In the genomic region with DNA sequence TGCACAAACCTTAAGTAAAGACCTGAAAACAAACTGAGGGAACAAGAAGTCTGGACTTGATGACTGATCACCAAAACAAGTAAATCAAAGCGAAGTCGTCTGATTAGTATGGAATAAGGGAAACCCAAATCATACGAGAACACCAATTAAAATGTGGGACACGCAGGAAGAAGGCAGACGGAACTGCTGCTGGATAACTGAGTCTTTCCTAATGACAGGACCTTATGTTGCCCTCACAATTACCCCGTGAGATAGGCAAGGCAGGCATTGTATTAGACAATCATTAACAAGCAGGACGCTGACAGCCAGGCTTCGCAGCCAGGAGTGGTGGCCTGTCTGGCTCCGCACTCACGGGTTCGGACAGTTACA, we compare ENCODE assay signal across 1 cellular context.
A peak's percentile ranks its signal among the peaks of the same experiment; 100 is the strongest.
TF ChIP-seq lines count a peak whose summit lies in the region.

No MANE protein-coding gene starts in this region.

TF ChIP-seq in HepG2, 621 proteins besides CTCF, POLR2A, EP300 and RAD21 (continued from another document and continues in another):
- TF ChIP-seq, protein P1, sequence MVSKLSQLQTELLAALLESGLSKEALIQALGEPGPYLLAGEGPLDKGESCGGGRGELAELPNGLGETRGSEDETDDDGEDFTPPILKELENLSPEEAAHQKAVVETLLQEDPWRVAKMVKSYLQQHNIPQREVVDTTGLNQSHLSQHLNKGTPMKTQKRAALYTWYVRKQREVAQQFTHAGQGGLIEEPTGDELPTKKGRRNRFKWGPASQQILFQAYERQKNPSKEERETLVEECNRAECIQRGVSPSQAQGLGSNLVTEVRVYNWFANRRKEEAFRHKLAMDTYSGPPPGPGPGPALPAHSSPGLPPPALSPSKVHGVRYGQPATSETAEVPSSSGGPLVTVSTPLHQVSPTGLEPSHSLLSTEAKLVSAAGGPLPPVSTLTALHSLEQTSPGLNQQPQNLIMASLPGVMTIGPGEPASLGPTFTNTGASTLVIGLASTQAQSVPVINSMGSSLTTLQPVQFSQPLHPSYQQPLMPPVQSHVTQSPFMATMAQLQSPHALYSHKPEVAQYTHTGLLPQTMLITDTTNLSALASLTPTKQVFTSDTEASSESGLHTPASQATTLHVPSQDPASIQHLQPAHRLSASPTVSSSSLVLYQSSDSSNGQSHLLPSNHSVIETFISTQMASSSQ (IDR thresholded peaks at IDR 0.05; ENCODE audit: low read depth), result peak; percentile 95
- TF ChIP-seq, protein P1 (CRISPR knock-in tag; IDR thresholded peaks at IDR 0.05; ENCODE audit: borderline replicate concordance), result peak; percentile 98
- TF ChIP-seq ELF4 (CRISPR knock-in tag; IDR thresholded peaks at IDR 0.05; ENCODE audit: borderline replicate concordance), result no peak
- no peak for TF ChIP-seq HDAC1 (CRISPR knock-in tag; IDR thresholded peaks at IDR 0.05)
- TF ChIP-seq CENPBD1 (CRISPR knock-in tag; IDR thresholded peaks at IDR 0.05; ENCODE audit: borderline replicate concordance, low read depth), result no peak
- TF ChIP-seq, protein P2, sequence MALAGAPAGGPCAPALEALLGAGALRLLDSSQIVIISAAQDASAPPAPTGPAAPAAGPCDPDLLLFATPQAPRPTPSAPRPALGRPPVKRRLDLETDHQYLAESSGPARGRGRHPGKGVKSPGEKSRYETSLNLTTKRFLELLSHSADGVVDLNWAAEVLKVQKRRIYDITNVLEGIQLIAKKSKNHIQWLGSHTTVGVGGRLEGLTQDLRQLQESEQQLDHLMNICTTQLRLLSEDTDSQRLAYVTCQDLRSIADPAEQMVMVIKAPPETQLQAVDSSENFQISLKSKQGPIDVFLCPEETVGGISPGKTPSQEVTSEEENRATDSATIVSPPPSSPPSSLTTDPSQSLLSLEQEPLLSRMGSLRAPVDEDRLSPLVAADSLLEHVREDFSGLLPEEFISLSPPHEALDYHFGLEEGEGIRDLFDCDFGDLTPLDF (CRISPR knock-in tag; IDR thresholded peaks at IDR 0.05), result no peak
- TF ChIP-seq TFAP4 (IDR thresholded peaks at IDR 0.05; ENCODE audit: borderline replicate concordance, low read depth), result 0 out of 2 replicates have a peak, but pooled peaks have one; percentile 5
- TF ChIP-seq KMT2A (CRISPR knock-in tag; IDR thresholded peaks at IDR 0.05), result no peak
- TF ChIP-seq CREB1 (IDR thresholded peaks at IDR 0.05), result no peak
- no peak for TF ChIP-seq CREB1 (CRISPR knock-in tag; IDR thresholded peaks at IDR 0.05)
- no peak for TF ChIP-seq ATF2 (CRISPR knock-in tag; IDR thresholded peaks at IDR 0.05)
- TF ChIP-seq, protein P3, sequence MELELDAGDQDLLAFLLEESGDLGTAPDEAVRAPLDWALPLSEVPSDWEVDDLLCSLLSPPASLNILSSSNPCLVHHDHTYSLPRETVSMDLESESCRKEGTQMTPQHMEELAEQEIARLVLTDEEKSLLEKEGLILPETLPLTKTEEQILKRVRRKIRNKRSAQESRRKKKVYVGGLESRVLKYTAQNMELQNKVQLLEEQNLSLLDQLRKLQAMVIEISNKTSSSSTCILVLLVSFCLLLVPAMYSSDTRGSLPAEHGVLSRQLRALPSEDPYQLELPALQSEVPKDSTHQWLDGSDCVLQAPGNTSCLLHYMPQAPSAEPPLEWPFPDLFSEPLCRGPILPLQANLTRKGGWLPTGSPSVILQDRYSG (CRISPR knock-in tag; IDR thresholded peaks at IDR 0.05), result 0 out of 2 replicates have a peak, but pooled peaks have one; percentile 9
- no peak for TF ChIP-seq ZNF569 (CRISPR knock-in tag; IDR thresholded peaks at IDR 0.05; ENCODE audit: borderline replicate concordance)
- TF ChIP-seq ZNF678 (CRISPR knock-in tag; IDR thresholded peaks at IDR 0.05), result no peak
- no peak for TF ChIP-seq ZNF337 (CRISPR knock-in tag; IDR thresholded peaks at IDR 0.05; ENCODE audit: borderline replicate concordance, low read depth)
- no peak for TF ChIP-seq ZNF414 (CRISPR knock-in tag; IDR thresholded peaks at IDR 0.05)
- peak; percentile 89; the same call in 1 of the 2 replicates for TF ChIP-seq GTF3A (CRISPR knock-in tag; conservative IDR thresholded peaks at IDR 0.05)
- TF ChIP-seq, protein P4, sequence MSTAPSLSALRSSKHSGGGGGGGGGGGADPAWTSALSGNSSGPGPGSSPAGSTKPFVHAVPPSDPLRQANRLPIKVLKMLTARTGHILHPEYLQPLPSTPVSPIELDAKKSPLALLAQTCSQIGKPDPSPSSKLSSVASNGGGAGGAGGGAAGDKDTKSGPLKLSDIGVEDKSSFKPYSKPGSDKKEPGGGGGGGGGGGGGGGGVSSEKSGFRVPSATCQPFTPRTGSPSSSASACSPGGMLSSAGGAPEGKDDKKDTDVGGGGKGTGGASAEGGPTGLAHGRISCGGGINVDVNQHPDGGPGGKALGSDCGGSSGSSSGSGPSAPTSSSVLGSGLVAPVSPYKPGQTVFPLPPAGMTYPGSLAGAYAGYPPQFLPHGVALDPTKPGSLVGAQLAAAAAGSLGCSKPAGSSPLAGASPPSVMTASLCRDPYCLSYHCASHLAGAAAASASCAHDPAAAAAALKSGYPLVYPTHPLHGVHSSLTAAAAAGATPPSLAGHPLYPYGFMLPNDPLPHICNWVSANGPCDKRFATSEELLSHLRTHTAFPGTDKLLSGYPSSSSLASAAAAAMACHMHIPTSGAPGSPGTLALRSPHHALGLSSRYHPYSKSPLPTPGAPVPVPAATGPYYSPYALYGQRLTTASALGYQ (CRISPR knock-in tag; IDR thresholded peaks at IDR 0.05), result 0 out of 2 replicates have a peak, but pooled peaks have one; percentile 14
- TF ChIP-seq RARA (CRISPR knock-in tag; IDR thresholded peaks at IDR 0.05), result peak; percentile 67
- TF ChIP-seq ZBTB33 (CRISPR knock-in tag; IDR thresholded peaks at IDR 0.05), result peak; percentile 20; the same call in 1 of the 2 replicates
- TF ChIP-seq IRF2 (CRISPR knock-in tag; IDR thresholded peaks at IDR 0.05), result no peak; the same call in 1 of the 2 replicates
- no peak for TF ChIP-seq ZNF136 (CRISPR knock-in tag; IDR thresholded peaks at IDR 0.05; ENCODE audit: low read depth)
- no peak for TF ChIP-seq ARID5B (CRISPR knock-in tag; IDR thresholded peaks at IDR 0.05)
- TF ChIP-seq TEAD3 (CRISPR knock-in tag; optimal IDR thresholded peaks at IDR 0.05; ENCODE audit: borderline replicate concordance), result peak; percentile 17
- peak; percentile 24; the same call in 1 of the 2 replicates for TF ChIP-seq TARDBP (CRISPR knock-in tag; IDR thresholded peaks at IDR 0.05)
- TF ChIP-seq KLF12 (CRISPR knock-in tag; IDR thresholded peaks at IDR 0.05; ENCODE audit: borderline replicate concordance), result no peak
- TF ChIP-seq GLI4 (CRISPR knock-in tag; IDR thresholded peaks at IDR 0.05; ENCODE audit: borderline replicate concordance), result no peak
- peak; percentile 68 for TF ChIP-seq POLR2AphosphoS5 (IDR thresholded peaks at IDR 0.05; ENCODE audit: low read depth, low read length)
- 0 out of 2 replicates have a peak, but pooled peaks have one; percentile 15 for TF ChIP-seq GFI1 (CRISPR knock-in tag; IDR thresholded peaks at IDR 0.05; ENCODE audit: borderline replicate concordance)
- no peak for TF ChIP-seq ZNF552 (CRISPR knock-in tag; IDR thresholded peaks at IDR 0.05; ENCODE audit: borderline replicate concordance)
- TF ChIP-seq, protein P5, sequence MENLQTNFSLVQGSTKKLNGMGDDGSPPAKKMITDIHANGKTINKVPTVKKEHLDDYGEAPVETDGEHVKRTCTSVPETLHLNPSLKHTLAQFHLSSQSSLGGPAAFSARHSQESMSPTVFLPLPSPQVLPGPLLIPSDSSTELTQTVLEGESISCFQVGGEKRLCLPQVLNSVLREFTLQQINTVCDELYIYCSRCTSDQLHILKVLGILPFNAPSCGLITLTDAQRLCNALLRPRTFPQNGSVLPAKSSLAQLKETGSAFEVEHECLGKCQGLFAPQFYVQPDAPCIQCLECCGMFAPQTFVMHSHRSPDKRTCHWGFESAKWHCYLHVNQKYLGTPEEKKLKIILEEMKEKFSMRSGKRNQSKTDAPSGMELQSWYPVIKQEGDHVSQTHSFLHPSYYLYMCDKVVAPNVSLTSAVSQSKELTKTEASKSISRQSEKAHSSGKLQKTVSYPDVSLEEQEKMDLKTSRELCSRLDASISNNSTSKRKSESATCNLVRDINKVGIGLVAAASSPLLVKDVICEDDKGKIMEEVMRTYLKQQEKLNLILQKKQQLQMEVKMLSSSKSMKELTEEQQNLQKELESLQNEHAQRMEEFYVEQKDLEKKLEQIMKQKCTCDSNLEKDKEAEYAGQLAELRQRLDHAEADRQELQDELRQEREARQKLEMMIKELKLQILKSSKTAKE (CRISPR knock-in tag; IDR thresholded peaks at IDR 0.05; ENCODE audit: borderline replicate concordance), result peak; percentile 60; the same call in 1 of the 2 replicates
- TF ChIP-seq SKI (IDR thresholded peaks at IDR 0.05; ENCODE audit: partially characterized antibody), result peak; percentile 73
- TF ChIP-seq CHD2 (IDR thresholded peaks at IDR 0.05; ENCODE audit: low read depth, low read length), result no peak
